Comparison of ENCODE assay signal across 8 cellular contexts in genomic region chrY:25148007-25148406, GRCh38.
A peak's percentile ranks its signal among the peaks of the same experiment; 100 is the strongest.
DNase-seq lines count a peak whose midpoint lies in the region; ATAC-seq lines count a peak whose summit lies in the region.
"Not testable (repeated sequence)": the region's sequence is repeated elsewhere in the genome, so short reads cannot be mapped to it uniquely, and the experiment has no call there.

No MANE protein-coding gene starts in this region.

- DNase-seq in activated CD8-positive, alpha-beta memory T cell treated with anti-CD3 and anti-CD28 coated beads, Interleukin-2, amount 10 ng/mL, durations not matched to agents 7 days and 5 days; effector memory CD8-positive, alpha-beta T cell: not testable (repeated sequence)

- not testable (repeated sequence) for H3K9me3 Mint-ChIP-seq in activated CD8-positive, alpha-beta memory T cell treated with anti-CD3 and anti-CD28 coated beads, Interleukin-2, amount 10 ng/mL, durations not matched to agents 7 days and 5 days (ENCODE audit: low read depth); effector memory CD8-positive, alpha-beta T cell

- not testable (repeated sequence) for H3K27ac Mint-ChIP-seq in activated CD8-positive, alpha-beta memory T cell treated with anti-CD3 and anti-CD28 coated beads, Interleukin-2, amount 10 ng/mL, durations not matched to agents 7 days and 5 days; effector memory CD8-positive, alpha-beta T cell

- peak; percentile 100 for ATAC-seq in GM18868 (IDR thresholded peaks at IDR 0.05; ENCODE audit: unreplicated experiment)
- peak; percentile 88 for ATAC-seq in GM21381 (IDR thresholded peaks at IDR 0.05; ENCODE audit: unreplicated experiment)
- ATAC-seq in HG02610 (IDR thresholded peaks at IDR 0.05; ENCODE audit: unreplicated experiment): peak; percentile 98
- ATAC-seq in HG02973 (IDR thresholded peaks at IDR 0.05; ENCODE audit: unreplicated experiment): peak; percentile 78
- ATAC-seq in HG03196 (IDR thresholded peaks at IDR 0.05; ENCODE audit: unreplicated experiment): peak; percentile 94
- peak; percentile 98 for ATAC-seq in HG03469 (IDR thresholded peaks at IDR 0.05; ENCODE audit: unreplicated experiment)
- peak; percentile 42 for ATAC-seq in activated CD8-positive, alpha-beta memory T cell treated with anti-CD3 and anti-CD28 coated beads, Interleukin-2, amount 10 ng/mL, durations not matched to agents 7 days and 5 days
- ATAC-seq in effector memory CD8-positive, alpha-beta T cell (replicated peaks): peak; percentile 31

- H3K36me3 Mint-ChIP-seq in activated CD8-positive, alpha-beta memory T cell treated with anti-CD3 and anti-CD28 coated beads, Interleukin-2, amount 10 ng/mL, durations not matched to agents 7 days and 5 days; effector memory CD8-positive, alpha-beta T cell (ENCODE audit: insufficient read depth): not testable (repeated sequence)

- not testable (repeated sequence) for H3K4me1 Mint-ChIP-seq in activated CD8-positive, alpha-beta memory T cell treated with anti-CD3 and anti-CD28 coated beads, Interleukin-2, amount 10 ng/mL, durations not matched to agents 7 days and 5 days; effector memory CD8-positive, alpha-beta T cell (ENCODE audit: low read depth in 2 of 2)

- H3K27me3 Mint-ChIP-seq in activated CD8-positive, alpha-beta memory T cell treated with anti-CD3 and anti-CD28 coated beads, Interleukin-2, amount 10 ng/mL, durations not matched to agents 7 days and 5 days; effector memory CD8-positive, alpha-beta T cell: not testable (repeated sequence)

- H3K4me3 Mint-ChIP-seq in activated CD8-positive, alpha-beta memory T cell treated with anti-CD3 and anti-CD28 coated beads, Interleukin-2, amount 10 ng/mL, durations not matched to agents 7 days and 5 days; effector memory CD8-positive, alpha-beta T cell: not testable (repeated sequence)

- CTCF ChIA-PET in activated CD8-positive, alpha-beta memory T cell treated with anti-CD3 and anti-CD28 coated beads, Interleukin-2, amount 10 ng/mL, durations not matched to agents 7 days and 5 days (lab: Charles Lee): not testable (repeated sequence)

Comparison
In these comparisons a context has a peak if more than half of its experiments do, and no peak if none do; other contexts are left out.
1. ATAC-seq: peak in every context shown above with its lines; median percentile 100 in GM18868; 98 in HG02610; 98 in HG03469; 94 in HG03196; 88 in GM21381; 78 in HG02973; 42 in activated CD8-positive, alpha-beta memory T cell treated with anti-CD3 and anti-CD28 coated beads, Interleukin-2, amount 10 ng/mL, durations not matched to agents 7 days and 5 days; 31 in effector memory CD8-positive, alpha-beta T cell.